In genomic region chr17:3802461-3803307, GRCh38 we compare ENCODE assay signal across 1 cellular context.
TF ChIP-seq lines count a peak whose summit lies in the region.

No MANE protein-coding gene starts in this region.

TF ChIP-seq in HepG2, 621 proteins besides CTCF, POLR2A, EP300 and RAD21 (continued from another document and continues in another):
- TF ChIP-seq RERE (CRISPR knock-in tag; IDR thresholded peaks at IDR 0.05; ENCODE audit: low read depth): peak; percentile 90
- TF ChIP-seq MAFK (conservative IDR thresholded peaks at IDR 0.05 in 1 of 2, IDR thresholded peaks at IDR 0.05 in 1 of 2; ENCODE audit: low read length in 2 of 2): no peak
- TF ChIP-seq ZNF619 (CRISPR knock-in tag; IDR thresholded peaks at IDR 0.05): no peak
- peak; percentile 85; the same call in 1 of the 2 replicates for TF ChIP-seq CCDC6 (CRISPR knock-in tag; IDR thresholded peaks at IDR 0.05)
- TF ChIP-seq, protein P1, sequence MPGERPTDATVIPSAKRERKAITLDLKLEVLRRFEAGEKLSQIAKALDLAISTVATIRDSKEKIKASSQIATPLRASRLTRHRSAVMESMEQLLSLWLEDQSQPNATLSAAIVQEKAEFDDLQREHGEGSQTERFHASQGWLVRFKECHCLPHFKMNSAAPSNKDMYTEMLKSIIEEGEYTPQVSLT (CRISPR knock-in tag; IDR thresholded peaks at IDR 0.05; ENCODE audit: borderline replicate concordance, low read depth): no peak
- no peak for TF ChIP-seq HCFC1 (IDR thresholded peaks at IDR 0.05; ENCODE audit: low read depth, low read length)
- TF ChIP-seq DBP (CRISPR knock-in tag; IDR thresholded peaks at IDR 0.05; ENCODE audit: not compliant biosample characterization): no peak
- TF ChIP-seq ZNF747 (CRISPR knock-in tag; IDR thresholded peaks at IDR 0.05; ENCODE audit: borderline replicate concordance): peak; percentile 67; the same call in 1 of the 2 replicates
- TF ChIP-seq KLF16 (CRISPR knock-in tag; IDR thresholded peaks at IDR 0.05): peak; percentile 75 to 97; a peak in 3 of 4 replicates
- no peak; the same call in 1 of the 2 replicates for TF ChIP-seq ZNF234 (CRISPR knock-in tag; conservative IDR thresholded peaks at IDR 0.05)
- TF ChIP-seq ZNF646 (CRISPR knock-in tag; IDR thresholded peaks at IDR 0.05): no peak; the same call in 1 of the 2 replicates
- no peak for TF ChIP-seq FUBP1 (CRISPR knock-in tag; IDR thresholded peaks at IDR 0.05; ENCODE audit: borderline replicate concordance)
- peak; percentile 61; the same call in 1 of the 2 replicates for TF ChIP-seq HIVEP1 (CRISPR knock-in tag; IDR thresholded peaks at IDR 0.05)
- TF ChIP-seq STAT5B (CRISPR knock-in tag; IDR thresholded peaks at IDR 0.05): peak; percentile 67; the same call in 1 of the 2 replicates
- TF ChIP-seq ASH2L (IDR thresholded peaks at IDR 0.05; ENCODE audit: insufficient read length, low read depth, low read length): peak; percentile 81
- TF ChIP-seq MTA3 (CRISPR knock-in tag; IDR thresholded peaks at IDR 0.05): no peak
- TF ChIP-seq SMARCE1 (IDR thresholded peaks at IDR 0.05; ENCODE audit: borderline replicate concordance): no peak
- no peak for TF ChIP-seq NFIB (CRISPR knock-in tag; IDR thresholded peaks at IDR 0.05; ENCODE audit: borderline replicate concordance)
- TF ChIP-seq SRY (CRISPR knock-in tag; IDR thresholded peaks at IDR 0.05): no peak; the same call in 1 of the 2 replicates
- TF ChIP-seq ARNTL (CRISPR knock-in tag; IDR thresholded peaks at IDR 0.05): peak; percentile 98
- peak; percentile 97 for TF ChIP-seq ZNF331 (CRISPR knock-in tag; IDR thresholded peaks at IDR 0.05)
- TF ChIP-seq ZNF326 (CRISPR knock-in tag; IDR thresholded peaks at IDR 0.05; ENCODE audit: borderline replicate concordance): no peak
- 0 out of 2 replicates have a peak, but pooled peaks have one; percentile 17 for TF ChIP-seq ZNF563 (CRISPR knock-in tag; IDR thresholded peaks at IDR 0.05)
- no peak for TF ChIP-seq ZBTB40 (IDR thresholded peaks at IDR 0.05)
- TF ChIP-seq ZBTB40 (CRISPR knock-in tag; IDR thresholded peaks at IDR 0.05): peak; percentile 62; the same call in 1 of the 2 replicates
- no peak for TF ChIP-seq ZNF530 (CRISPR knock-in tag; IDR thresholded peaks at IDR 0.05; ENCODE audit: low read depth)
- TF ChIP-seq CREB1 (IDR thresholded peaks at IDR 0.05): peak; percentile 26; the same call in 1 of the 2 replicates
- TF ChIP-seq CREB1 (CRISPR knock-in tag; IDR thresholded peaks at IDR 0.05): no peak; the same call in 1 of the 2 replicates
- TF ChIP-seq RXRB (CRISPR knock-in tag; IDR thresholded peaks at IDR 0.05; ENCODE audit: borderline replicate concordance): peak; percentile 96
